Comparison of ENCODE assay signal across 30 cellular contexts in the genomic region with DNA sequence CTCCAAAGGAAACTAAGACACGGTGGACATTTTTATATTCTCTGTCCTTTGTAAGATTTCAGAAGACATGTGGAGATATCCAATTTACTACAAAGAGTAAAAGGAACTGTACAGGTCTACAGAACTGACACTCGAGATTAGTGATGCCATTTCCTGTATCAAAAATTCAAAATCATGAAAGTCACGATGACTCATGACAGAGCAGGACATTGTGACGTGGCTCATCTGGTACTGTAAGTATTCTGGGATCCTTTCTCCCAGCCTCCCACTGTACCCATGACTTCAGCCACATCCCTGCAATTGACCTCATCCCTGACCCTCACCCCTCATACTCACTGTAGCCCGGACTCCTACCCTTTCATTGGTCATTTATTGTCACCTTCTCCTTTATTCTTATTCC.
DNase-seq lines count a peak whose midpoint lies in the region; ATAC-seq and TF ChIP-seq lines count a peak whose summit lies in the region.
"Had no signal": no experiment of that assay in that cellular context is flagged by ENCODE, and none has a peak within 500 bp of the region (broad histone marks: within the 10 kb centered on the region; RNA-seq: fewer than 3 reads in every experiment).

No MANE protein-coding gene starts in this region.

- BruUV-seq in PC-3 (replicated peaks; lab: Mats Ljungman, UMichigan) = no TSS peak

- no peak for TF ChIP-seq CTCF in PC-3 (conservative IDR thresholded peaks at IDR 0.05; ENCODE audit: low read depth, low read length)
- TF ChIP-seq CTCF in esophagus squamous epithelium (IDR thresholded peaks at IDR 0.05) = no peak

- WGBS in esophagus squamous epithelium, 2 donors = 53 to 72% methylated on average over 5 of the region's 5 CpGs

- DNase-seq in EL (peak; percentile 47), PC-3 (peak; percentile 46), immature natural killer cell (no peak), esophagus squamous epithelium (lab: John Stamatoyannopoulos, UW) (no peak)
- DNase-seq: activated B cell treated with CpG ODN at 0.5 μM for 24 hours; activated naive CD4-positive, alpha-beta T cell treated with anti-CD3 and anti-CD28 coated beads, Interleukin-2, amount 50 U/mL, for 16 hours; aorta; CD4-positive, alpha-beta memory T cell; dorsolateral prefrontal cortex; gastrocnemius medialis; GDM1; hippocampal formation; Karpas-422; left ventricle myocardium superior; NCI-H1048; NCI-H2029; NCI-H226; ovary; SIG-M5; stimulated activated CD4-positive, alpha-beta T cell treated with anti-CD3 and anti-CD28 coated beads, Interleukin-4, amount 100 ng/mL, for 4 hours; stimulated activated naive CD4-positive, alpha-beta T cell; SW 1271; T1000 had no signal

- H3K4me1 Mint-ChIP-seq in immature natural killer cell = no peaks in the 10 kb centered on the region
- H3K4me1 Mint-ChIP-seq: activated B cell treated with CpG ODN at 0.5 μM for 24 hours; CD4-positive, alpha-beta memory T cell; nephron had no signal

- POLR2A ChIA-PET in PC-3 (lab: Charles Lee; ENCODE audit: unreplicated experiment) = no interaction called here

- H3K9ac ChIP-seq in PC-3 (ENCODE audit: low read length) = no peak overlapping the region
- H3K9ac ChIP-seq in skeletal muscle satellite cell (ENCODE audit: low read depth, low read length) = no peak overlapping the region

- no peak overlapping the region for H3K4me3 Mint-ChIP-seq in immature natural killer cell
- H3K4me3 Mint-ChIP-seq: activated B cell treated with CpG ODN at 0.5 μM for 24 hours; activated T-helper 1 cell treated with anti-CD3 and anti-CD28 coated beads, Interleukin-12 subunit alpha, Interleukin-12 subunit beta, Interleukin-2, Interleukin-4 antibody, amounts not matched to agents 30 ng/mL and 10 ng/mL and 1 ng/mL, durations not matched to agents 14 hours and 24 hours and 36 hours; CD4-positive, alpha-beta memory T cell; nephron had no signal

- no peaks in the 10 kb centered on the region for H3K36me3 ChIP-seq in PC-3 (ENCODE audit: low read depth, low read length)
- H3K36me3 ChIP-seq in skeletal muscle satellite cell (ENCODE audit: insufficient read depth, low read length) = no peaks in the 10 kb centered on the region
- H3K36me3 ChIP-seq in esophagus squamous epithelium = no peaks in the 10 kb centered on the region
- H3K36me3 ChIP-seq: gastrocnemius medialis, ovary, thoracic aorta, vagina had no signal

- H3K9me3 Mint-ChIP-seq in immature natural killer cell = peaks cover 0 to 2% (median 0%) of the 10 kb centered on the region in 6 donors
- H3K9me3 Mint-ChIP-seq: activated B cell treated with CpG ODN at 0.5 μM for 24 hours; activated T-helper 1 cell treated with anti-CD3 and anti-CD28 coated beads, Interleukin-12 subunit alpha, Interleukin-12 subunit beta, Interleukin-2, Interleukin-4 antibody, amounts not matched to agents 30 ng/mL and 10 ng/mL and 1 ng/mL, durations not matched to agents 14 hours and 24 hours and 36 hours; nephron had no signal

- H3K9me2 ChIP-seq in PC-3 (replicated peaks; ENCODE audit: low read length) = no peaks in the 10 kb centered on the region

- H3K27me3 ChIP-seq in PC-3 (ENCODE audit: low read length) = no peaks in the 10 kb centered on the region
- no peaks in the 10 kb centered on the region for H3K27me3 ChIP-seq in skeletal muscle satellite cell (ENCODE audit: control insufficient read depth, insufficient read depth, low read length)
- peaks cover 0 to 8% (median 0%) of the 10 kb centered on the region in 4 donors for H3K27me3 ChIP-seq in esophagus squamous epithelium
- H3K27me3 ChIP-seq: dorsolateral prefrontal cortex, gastrocnemius medialis, ovary, vagina had no signal

- no peaks in the 10 kb centered on the region for H3K9me3 ChIP-seq in PC-3 (ENCODE audit: low read length)
- no peaks in the 10 kb centered on the region for H3K9me3 ChIP-seq in skeletal muscle satellite cell (replicated peaks; ENCODE audit: low read length)
- no peaks in the 10 kb centered on the region for H3K9me3 ChIP-seq in esophagus squamous epithelium
- H3K9me3 ChIP-seq: gastrocnemius medialis, ovary, thoracic aorta, vagina had no signal

- H3K27me3 Mint-ChIP-seq in immature natural killer cell (ENCODE audit: low read depth in 3 of 3) = peaks cover 0 to 7% (median 1%) of the 10 kb centered on the region in 3 donors
- H3K27me3 Mint-ChIP-seq: activated B cell treated with CpG ODN at 0.5 μM for 24 hours; CD4-positive, alpha-beta memory T cell had no signal

- H3K36me3 Mint-ChIP-seq in immature natural killer cell = no peaks in the 10 kb centered on the region
- H3K36me3 Mint-ChIP-seq: CD4-positive, alpha-beta memory T cell had no signal

- H3K4me1 ChIP-seq in PC-3 (ENCODE audit: insufficient read depth, low read length) = no peaks in the 10 kb centered on the region
- H3K4me1 ChIP-seq in skeletal muscle satellite cell (ENCODE audit: control insufficient read depth, insufficient read depth, low read length) = peaks cover 17% of the 10 kb centered on the region
- H3K4me1 ChIP-seq in esophagus squamous epithelium = no peaks in the 10 kb centered on the region
- H3K4me1 ChIP-seq: vagina had no signal

- ATAC-seq in PC-3 = peak; percentile 43; the same call in 1 of the 2 replicates
- peak; percentile 20 for ATAC-seq in esophagus mucosa
- ATAC-seq in GM19395 (IDR thresholded peaks at IDR 0.05; ENCODE audit: unreplicated experiment) = no peak
- ATAC-seq: gastrocnemius medialis, left ventricle myocardium superior had no signal

- no peaks in the 10 kb centered on the region for H4K20me1 ChIP-seq in PC-3 (ENCODE audit: low read length)

- intact Hi-C loops in PC-3 (cut with micrococcal nuclease) (no loop called here), esophagus squamous epithelium (cut with DNase I) (no loop called here)

- H3K27ac ChIP-seq in PC-3 (ENCODE audit: low read length) = no peak overlapping the region
- no peak overlapping the region for H3K27ac ChIP-seq in esophagus squamous epithelium
- H3K27ac ChIP-seq: dorsolateral prefrontal cortex, gastrocnemius medialis, ovary, thoracic aorta, vagina had no signal

- CTCF ChIA-PET in PC-3 (lab: Charles Lee) = no interaction called here

- H3K27ac Mint-ChIP-seq in immature natural killer cell = no peak overlapping the region
- H3K27ac Mint-ChIP-seq: activated B cell treated with CpG ODN at 0.5 μM for 24 hours; activated T-helper 1 cell treated with anti-CD3 and anti-CD28 coated beads, Interleukin-12 subunit alpha, Interleukin-12 subunit beta, Interleukin-2, Interleukin-4 antibody, amounts not matched to agents 30 ng/mL and 10 ng/mL and 1 ng/mL, durations not matched to agents 14 hours and 24 hours and 36 hours; nephron had no signal

- H2AFZ ChIP-seq in PC-3 (ENCODE audit: low read length) = no peak overlapping the region

- H3K4me3 ChIP-seq in PC-3 (ENCODE audit: low read length) (no peak overlapping the region), skeletal muscle satellite cell (ENCODE audit: low read length) (no peak overlapping the region), esophagus squamous epithelium (no peak overlapping the region)
- H3K4me3 ChIP-seq: dorsolateral prefrontal cortex, gastrocnemius medialis, ovary, thoracic aorta, vagina had no signal

- H3F3A ChIP-seq in PC-3 (ENCODE audit: low read length, unreplicated experiment) = no peaks in the 10 kb centered on the region

- no peak overlapping the region for H3K4me2 ChIP-seq in PC-3 (ENCODE audit: low read length)
- peak overlapping the region; percentile 12 for H3K4me2 ChIP-seq in skeletal muscle satellite cell (ENCODE audit: low read length)

- H3K79me2 ChIP-seq in PC-3 (ENCODE audit: low read length) = no peaks in the 10 kb centered on the region

- TF ChIP-seq POLR2A in esophagus squamous epithelium (IDR thresholded peaks at IDR 0.05) = no peak

Comparison
In these comparisons a context has a peak if more than half of its experiments do, and no peak if none do; other contexts are left out.
1. DNase-seq: peak in EL (single experiment) and PC-3 (single experiment); none in immature natural killer cell (0 of 3) and esophagus squamous epithelium (single experiment).